In genomic region chr10:42732266-42732665, GRCh38 we compare ENCODE assay signal across 21 cellular contexts.
"Had no signal": no experiment of that assay in that cellular context is flagged by ENCODE, and none has a peak within 500 bp of the region (broad histone marks: within the 10 kb centered on the region; RNA-seq: fewer than 3 reads in every experiment).

No MANE protein-coding gene starts in this region.

- H3K9ac ChIP-seq: KMS-11, SK-N-SH had no signal

- DNase-seq: Kasumi-1, MM.1S, NCI-H1092 treated with DMSO at 0.1 percent for 48 hours, NCI-H1436, NCI-H187, NCI-H2029, NCI-H2081 treated with DMSO at 0.1 percent for 48 hours, NCI-H2171, NCI-H226, NCI-H446, NCI-H510A, NCI-H524 treated with DMSO at 0.1 percent for 48 hours, NCI-H69, NCI-H774, SHP77, SK-N-SH, SW 1271 had no signal

- H3K27ac ChIP-seq: HL-60, KMS-11, RWPE1 had no signal

- FAIRE-seq: RCC 7860 had no signal

- H3K9me3 ChIP-seq: SK-N-SH had no signal

- H3K4me2 ChIP-seq: KMS-11, SK-N-SH had no signal
